8 cellular contexts compared by ENCODE assay signal in the genomic region with DNA sequence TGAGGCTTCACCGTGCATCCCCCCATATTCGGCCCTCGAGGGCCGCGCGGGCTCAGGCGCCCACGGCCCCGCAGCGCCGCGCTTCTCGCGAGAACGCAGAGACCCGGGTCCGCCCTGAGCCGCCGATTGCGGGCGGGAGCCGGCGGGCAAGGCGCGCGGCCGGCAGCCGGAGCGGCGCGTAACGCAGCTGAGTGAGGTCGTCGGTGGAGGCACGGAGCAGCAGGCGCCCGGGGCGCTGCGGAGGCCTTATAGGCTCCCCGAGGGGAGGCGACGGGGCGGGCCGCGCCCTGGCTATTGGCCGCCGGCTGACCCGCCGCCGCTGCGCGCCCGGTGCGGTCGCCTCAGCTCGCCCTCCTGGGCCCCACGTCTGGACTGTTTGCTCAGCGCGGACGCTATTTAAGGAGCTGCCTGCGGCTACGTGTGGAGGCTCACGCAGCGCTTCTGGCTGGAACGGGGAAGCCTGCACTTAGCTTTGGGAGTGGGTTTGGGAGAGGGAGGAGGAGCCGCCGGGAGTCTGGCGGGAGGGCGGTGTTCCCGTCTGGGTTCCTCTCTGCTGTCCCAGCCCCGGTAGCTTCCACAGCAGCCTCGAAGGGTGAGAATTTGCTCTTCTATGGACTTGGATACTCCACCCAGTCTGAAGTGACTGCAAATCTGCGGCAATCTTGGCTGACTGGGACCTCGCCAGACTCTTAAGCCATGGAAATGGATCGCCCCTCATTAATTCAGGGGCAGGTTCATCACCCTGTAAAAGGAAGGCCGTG. TPM values are rescaled to one million over a fixed set of nuclear protein-coding genes. Genes with fewer than 3 reads are reported as not detected.
DNase-seq lines count a peak whose midpoint lies in the region; ATAC-seq and TF ChIP-seq lines count a peak whose summit lies in the region.

A gene (minus strand): TSS at position 221 of the 761 bp plus-strand sequence. CDS start 195 bp downstream, at position 26.

- peaks cover 27 to 35% of the 10 kb centered on the region in 2 donors for H3K27me3 Mint-ChIP-seq in CD4-positive, alpha-beta memory T cell

- intact Hi-C loops in CD4-positive, alpha-beta memory T cell (cut with micrococcal nuclease) = no loop called here
- intact Hi-C loops in Panc1 (cut with micrococcal nuclease; ENCODE audit: unreplicated experiment) (loop anchor here (5.0 kb wide), 1 partner anchor 94 kb away; no protein-coding TSS in a partner anchor), psoas muscle (cut with DNase I) (no loop called here)

- no TSS peak for BruUV-seq in Panc1 (replicated peaks; lab: Mats Ljungman, UMichigan)

- POLR2A ChIA-PET in CD4-positive, alpha-beta memory T cell (lab: Charles Lee; ENCODE audit: partially characterized antibody) = no interaction called here
- POLR2A ChIA-PET in Panc1 (lab: Charles Lee) = interaction anchor here (0.5 kb wide), 1 partner anchor 23 kb away, joined by 5 read pairs; no protein-coding TSS in a partner anchor

- peaks cover 7 to 22% (median 10%) of the 10 kb centered on the region in 4 donors for H3K4me1 Mint-ChIP-seq in CD4-positive, alpha-beta memory T cell

- no peak within 1 kb of the TSS for H3K4me3 ChIP-seq in CD4-positive, alpha-beta memory T cell (ENCODE audit: low read length in 2 of 2)
- H3K4me3 ChIP-seq in Panc1 (ENCODE audit: low read depth in 2 of 2, low read length in 2 of 2) (peak within 1 kb of the TSS; percentile 77 to 93), brain microvascular endothelial cell (ENCODE audit: low read depth, low read length) (peak within 1 kb of the TSS; percentile 95), psoas muscle (peak within 1 kb of the TSS; percentile 85)

- H3K36me3 ChIP-seq in CD4-positive, alpha-beta memory T cell (ENCODE audit: insufficient read depth, low read length) = no peaks in the 10 kb centered on the region
- no peaks in the 10 kb centered on the region; the same call in 1 of the 2 replicates for H3K36me3 ChIP-seq in Panc1 (ENCODE audit: control insufficient read depth, insufficient read depth, low read length)
- no peaks in the 10 kb centered on the region for H3K36me3 ChIP-seq in brain microvascular endothelial cell (replicated peaks)
- H3K36me3 ChIP-seq in psoas muscle (ENCODE audit: insufficient read depth in 1 of 2, low read depth in 1 of 2) = no peaks in the 10 kb centered on the region

- CTCF ChIA-PET in CD4-positive, alpha-beta memory T cell (lab: Charles Lee; ENCODE audit: partially characterized antibody) = no interaction called here
- CTCF ChIA-PET in Panc1 (lab: Charles Lee) = interaction anchor here (0.6 to 1.2 kb wide), 2 partner anchors 51 to 96 kb away, joined by 3 to 4 read pairs; no protein-coding TSS in a partner anchor

- TF ChIP-seq CTCF in Panc1 (IDR thresholded peaks at IDR 0.05) (no peak), brain microvascular endothelial cell (IDR thresholded peaks at IDR 0.05; ENCODE audit: low read depth, low read length, missing control alignments) (no peak), psoas muscle (IDR thresholded peaks at IDR 0.05) (no peak)

- in situ Hi-C loops in GM18951 (cut with MboI; ENCODE audit: low sequenced_read_pairs, unreplicated experiment) = loop anchor here (25.0 kb wide), 1 partner anchor 374 kb away; no protein-coding TSS in a partner anchor
- in situ Hi-C loops in Panc1 (cut with HindIII; ENCODE audit: low pct_unique_long_range_greater_than_20kb, low sequenced_read_pairs) = no loop called here
- in situ Hi-C loops in brain microvascular endothelial cell (cut with HindIII; ENCODE audit: low pct_ligation_motif_present, low sequenced_read_pairs) = no loop called here

- no peaks in the 10 kb centered on the region for H3K9me3 ChIP-seq in CD4-positive, alpha-beta memory T cell (ENCODE audit: control insufficient read depth in 1 of 2, low read length in 2 of 2)
- no peaks in the 10 kb centered on the region for H3K9me3 ChIP-seq in Panc1 (ENCODE audit: control insufficient read depth, insufficient read depth, low read depth, low read length)
- H3K9me3 ChIP-seq in psoas muscle = no peaks in the 10 kb centered on the region

- no peaks in the 10 kb centered on the region for H3K4me1 ChIP-seq in CD4-positive, alpha-beta memory T cell (ENCODE audit: insufficient read depth, low read length)
- H3K4me1 ChIP-seq in Panc1 (ENCODE audit: control insufficient read depth, insufficient read depth, low read length) (peaks cover 66% of the 10 kb centered on the region), psoas muscle (no peaks in the 10 kb centered on the region)

- ATAC-seq in HG03342 (IDR thresholded peaks at IDR 0.05; ENCODE audit: unreplicated experiment) (peak; percentile 47), Panc1 (peak; percentile 82), psoas muscle (peak; percentile 75 to 87 (median 82))

- no peak for DNase-seq in CD4-positive, alpha-beta memory T cell
- DNase-seq in Panc1 (ENCODE audit: low read depth, low spot score) (no peak), brain microvascular endothelial cell (peak; percentile 85), hippocampal formation (lab: John Stamatoyannopoulos, UW) (peak; percentile 35 to 56), psoas muscle (peak; percentile 71 to 83)
- no peak for DNase-seq in central memory CD4-positive, alpha-beta T cell

- H3K9me3 Mint-ChIP-seq in CD4-positive, alpha-beta memory T cell = peaks cover 0 to 4% (median 1%) of the 10 kb centered on the region in 8 donors

- 0 to 1% (median 0%) methylated on average over 64 to 76 of the region's 76 CpGs for WGBS in psoas muscle, 3 donors

- no peaks in the 10 kb centered on the region for H3K36me3 Mint-ChIP-seq in CD4-positive, alpha-beta memory T cell

- H3K4me3 Mint-ChIP-seq in CD4-positive, alpha-beta memory T cell = peak within 1 kb of the TSS; percentile 53 to 77 (median 71)

- TF ChIP-seq POLR2A in GM18951 (IDR thresholded peaks at IDR 0.05; ENCODE audit: extremely low read depth, insufficient read depth, insufficient read length) = peak; percentile 42

- H3K27ac ChIP-seq in CD4-positive, alpha-beta memory T cell (ENCODE audit: low read depth, low read length) = no peak within 1 kb of the TSS
- H3K27ac ChIP-seq in Panc1 (ENCODE audit: low read length) = peak within 1 kb of the TSS; percentile 99
- H3K27ac ChIP-seq in brain microvascular endothelial cell = peak within 1 kb of the TSS; percentile 80
- H3K27ac ChIP-seq in psoas muscle = peak within 1 kb of the TSS; percentile 85

- H3K27ac Mint-ChIP-seq in CD4-positive, alpha-beta memory T cell = peak within 1 kb of the TSS in 1 of 7 donors; percentile 6

- H3K27me3 ChIP-seq in CD4-positive, alpha-beta memory T cell (ENCODE audit: insufficient read depth, low read length) = peaks cover 4% of the 10 kb centered on the region
- H3K27me3 ChIP-seq in Panc1 (ENCODE audit: control insufficient read depth, insufficient read depth, low read length) (no peaks in the 10 kb centered on the region), brain microvascular endothelial cell (replicated peaks) (no peaks in the 10 kb centered on the region), psoas muscle (ENCODE audit: insufficient read depth in 3 of 3, low read length in 2 of 3) (peaks cover 0 to 3% (median 0%) of the 10 kb centered on the region in 3 donors)

RNA-seq across cellular contexts. Expression of the gene that starts here (rescaled TPM):
- not detected for total RNA-seq in CD4-positive, alpha-beta memory T cell
- not detected for polyA plus RNA-seq in CD4-positive, alpha-beta memory T cell
- total RNA-seq in Panc1 (2021; ENCODE audit: unreplicated experiment) (158 TPM), psoas muscle (1 to 10 TPM; 3.0 to 9.1 (median 7.6) TPM)
- polyA plus RNA-seq in Panc1 (2012; ENCODE audit: insufficient read length) = 81.1 TPM
- 10 to 100 TPM in 1 of 3 donors, 1 to 10 TPM in 2; 2.0 to 15.7 (median 3.8) TPM for polyA plus RNA-seq in psoas muscle

Comparison
In these comparisons a context has a peak if more than half of its experiments do, and no peak if none do; other contexts are left out.
1. RNA of the gene that starts here (total RNA-seq): 158 TPM in Panc1 (single experiment); 3.0 to 9.1 TPM in psoas muscle and not detected in CD4-positive, alpha-beta memory T cell; every median in the first group is over 10 times any median in the second.
2. DNase-seq: peak in brain microvascular endothelial cell (single experiment), hippocampal formation (2 of 2) and psoas muscle (2 of 2); none in CD4-positive, alpha-beta memory T cell (0 of 5), Panc1 (single experiment) and central memory CD4-positive, alpha-beta T cell (single experiment).
3. H3K4me3 ChIP-seq: peak in Panc1 (2 of 2), brain microvascular endothelial cell (single experiment) and psoas muscle (single experiment); none in CD4-positive, alpha-beta memory T cell (0 of 2).
4. Peak in every context shown above with its lines, with median percentiles within 50 percentile points of each other: ATAC-seq.